In genomic region chr20:50789968-50790650, GRCh38 we compare ENCODE assay signal across 8 cellular contexts. TPM values are rescaled to one million over a fixed set of nuclear protein-coding genes. Genes with fewer than 3 reads are reported as not detected.
A peak's percentile ranks its signal among the peaks of the same experiment; 100 is the strongest.
DNase-seq lines count a peak whose midpoint lies in the region; ATAC-seq and TF ChIP-seq lines count a peak whose summit lies in the region.

No MANE protein-coding gene starts in this region.

- peaks cover 3% of the 10 kb centered on the region for H3K79me2 ChIP-seq in DOHH2 (ENCODE audit: control insufficient read depth, low read length)

- H3K9me3 ChIP-seq in DOHH2 (ENCODE audit: control insufficient read depth, insufficient read depth, low read length) (no peaks in the 10 kb centered on the region), esophagus muscularis mucosa (no peaks in the 10 kb centered on the region)

- peak overlapping the region; percentile 59 for H3K4me2 ChIP-seq in DOHH2 (ENCODE audit: low read length)

- intact Hi-C loops in esophagus muscularis mucosa (cut with DNase I) = no loop called here
- intact Hi-C loops in sciatic nerve (cut with DNase I) = loop anchor here (5.0 kb wide), 1 partner anchor 142 kb away; the partner anchor contains the start of gene ADNP

- CTCF ChIA-PET in RWPE1 (lab: Yijun Ruan, JAX) = interaction anchor here (0.6 to 1.7 kb wide), 14 partner anchors 11 to 611 kb away, joined by 3 to 11 read pairs (median 3); partner anchors contain the start of genes DPM1 and MOCS3

- H3K27me3 ChIP-seq in DOHH2 (ENCODE audit: control insufficient read depth, low read length) (no peaks in the 10 kb centered on the region), esophagus muscularis mucosa (no peaks in the 10 kb centered on the region)

- no peaks in the 10 kb centered on the region for H3K9me2 ChIP-seq in DOHH2 (replicated peaks; ENCODE audit: control insufficient read depth, low read length)

- no peak for TF ChIP-seq EP300 in esophagus muscularis mucosa (IDR thresholded peaks at IDR 0.05)

- H3K4me1 ChIP-seq in DOHH2 (ENCODE audit: control insufficient read depth, low read length) = peaks cover 47% of the 10 kb centered on the region
- peaks cover 22 to 36% (median 32%) of the 10 kb centered on the region in 4 donors for H3K4me1 ChIP-seq in esophagus muscularis mucosa

- DNase-seq in RWPE1 (ENCODE audit: low spot score) (no peak), esophagus muscularis mucosa (ENCODE audit: extremely low spot score) (no peak), sciatic nerve (ENCODE audit: low spot score) (no peak), epidermal melanocyte (ENCODE audit: insufficient read length, low spot score) (no peak), cerebellum (ENCODE audit: low spot score) (no peak), NCI-H146 (lab: John Stamatoyannopoulos, UW) (no peak)

- ATAC-seq in sciatic nerve (peak; percentile 2), HG02763 (IDR thresholded peaks at IDR 0.05; ENCODE audit: unreplicated experiment) (no peak)

- no peak overlapping the region for H3K27ac ChIP-seq in DOHH2 (ENCODE audit: low read depth, low read length)
- H3K27ac ChIP-seq in RWPE1 = peak overlapping the region; percentile 85
- peak overlapping the region; percentile 73 to 84 (median 80) for H3K27ac ChIP-seq in esophagus muscularis mucosa (replicated peaks in 1 of 4)

- H3K36me3 ChIP-seq in DOHH2 (ENCODE audit: control insufficient read depth, low read length) = peaks cover 3% of the 10 kb centered on the region
- H3K36me3 ChIP-seq in esophagus muscularis mucosa = no peaks in the 10 kb centered on the region

- POLR2A ChIA-PET in RWPE1 (lab: Yijun Ruan, JAX; ENCODE audit: low non-redundant PET) = interaction anchor here (0.6 to 1.0 kb wide), 3 partner anchors 27 to 327 kb away, joined by 3 to 6 read pairs (median 6); partner anchors contain the start of genes DPM1 and MOCS3

- H3F3A ChIP-seq in DOHH2 (ENCODE audit: control insufficient read depth, insufficient read depth) = peaks cover 17% of the 10 kb centered on the region

- H3K4me3 ChIP-seq in DOHH2 (ENCODE audit: low read length) (no peak overlapping the region), esophagus muscularis mucosa (peak overlapping the region in 1 of 4 donors; percentile 49)

- 86% methylated on average over 8 of the region's 11 CpGs for WGBS in esophagus muscularis mucosa

- TF ChIP-seq CTCF in DOHH2 (IDR thresholded peaks at IDR 0.05; ENCODE audit: low read depth, low read length, poor library complexity, severe bottlenecking) (no peak), RWPE1 (conservative IDR thresholded peaks at IDR 0.05; ENCODE audit: low read depth) (no peak), esophagus muscularis mucosa (IDR thresholded peaks at IDR 0.05) (no peak)

- H4K20me1 ChIP-seq in DOHH2 (ENCODE audit: control insufficient read depth, insufficient read depth, low read depth, low read length) = no peaks in the 10 kb centered on the region

- TF ChIP-seq POLR2A in esophagus muscularis mucosa (IDR thresholded peaks at IDR 0.05; ENCODE audit: low read depth) = no peak

RNA-seq across cellular contexts. Expression of gene BCAS4, which starts 4.8 kb away (rescaled TPM):
- total RNA-seq in esophagus muscularis mucosa = 1 to 10 TPM; 3.1 to 5.4 (median 4.5) TPM
- total RNA-seq in sciatic nerve = 4.8 TPM
- 3.4 TPM for total RNA-seq in cerebellum

RNA-seq across cellular contexts. Expression of gene PARD6B, which starts 58.7 kb away (rescaled TPM):
- total RNA-seq in esophagus muscularis mucosa (1 to 10 TPM in 3 of 4 donors, under 1 TPM in 1; 0.99 to 4.2 (median 2.8) TPM), sciatic nerve (5.7 TPM), cerebellum (8.5 TPM)
